2 cellular contexts compared by ENCODE assay signal in genomic region chr5:154276932-154277331, GRCh38.
A peak's percentile ranks its signal among the peaks of the same experiment; 100 is the strongest.
TF ChIP-seq lines count a peak whose summit lies in the region.

No MANE protein-coding gene starts in this region.

TF ChIP-seq in IMR-90, 13 proteins besides CTCF, POLR2A, EP300 and RAD21:
- TF ChIP-seq MXI1 (IDR thresholded peaks at IDR 0.05; ENCODE audit: borderline replicate concordance, low read depth, low read length) (peak; percentile 78; the same call in 1 of the 2 replicates), RFX5 (IDR thresholded peaks at IDR 0.05; ENCODE audit: low read depth, low read length) (no peak), SMC3 (IDR thresholded peaks at IDR 0.05; ENCODE audit: low read depth, low read length) (no peak), USF2 (IDR thresholded peaks at IDR 0.05; ENCODE audit: low read depth, low read length) (no peak), CEBPB (IDR thresholded peaks at IDR 0.05; ENCODE audit: low read depth, low read length) (peak; percentile 60), NFE2L2 (IDR thresholded peaks at IDR 0.05; ENCODE audit: low read depth, low read length) (peak; percentile 75; the same call in 1 of the 2 replicates), RCOR1 (IDR thresholded peaks at IDR 0.05; ENCODE audit: insufficient replicate concordance, low read length) (no peak), MAZ (IDR thresholded peaks at IDR 0.05; ENCODE audit: borderline replicate concordance, low read depth, low read length) (peak; percentile 47; the same call in 1 of the 2 replicates), MAFK (IDR thresholded peaks at IDR 0.05; ENCODE audit: low read depth, low read length) (peak; percentile 68), ELK1 (IDR thresholded peaks at IDR 0.05; ENCODE audit: borderline replicate concordance, low read depth, low read length) (no peak), CHD1 (IDR thresholded peaks at IDR 0.05; ENCODE audit: low read depth, low read length) (no peak), BHLHE40 (IDR thresholded peaks at IDR 0.05; ENCODE audit: low read depth, low read length) (0 out of 2 replicates have a peak, but pooled peaks have one; percentile 16), FOS (IDR thresholded peaks at IDR 0.05; ENCODE audit: low read depth, low read length) (peak; percentile 64)

TF ChIP-seq in K562, 482 proteins besides CTCF, POLR2A, EP300 and RAD21 (continues in another document):
- no peak for TF ChIP-seq FOXO4 (CRISPR knock-in tag; IDR thresholded peaks at IDR 0.05)
- no peak for TF ChIP-seq HDAC8 (tag; IDR thresholded peaks at IDR 0.05)
- TF ChIP-seq RHOXF2B (CRISPR knock-in tag; conservative IDR thresholded peaks at IDR 0.05): no peak
- no peak for TF ChIP-seq HOMEZ (CRISPR knock-in tag; IDR thresholded peaks at IDR 0.05)
- no peak for TF ChIP-seq ARID3A (IDR thresholded peaks at IDR 0.05; ENCODE audit: borderline replicate concordance, low read depth, low read length)
- TF ChIP-seq RFX5 (IDR thresholded peaks at IDR 0.05; ENCODE audit: low read depth, low read length): no peak
- TF ChIP-seq ZFP36 (IDR thresholded peaks at IDR 0.05; ENCODE audit: low read depth, low read length, partially characterized antibody): peak; percentile 55
- TF ChIP-seq TFAP4 (CRISPR knock-in tag; IDR thresholded peaks at IDR 0.05; ENCODE audit: borderline replicate concordance): peak; percentile 33; the same call in 1 of the 2 replicates
- TF ChIP-seq ATF7 (IDR thresholded peaks at IDR 0.05): peak; percentile 32; the same call in 1 of the 2 replicates
- peak; percentile 45; the same call in 1 of the 2 replicates for TF ChIP-seq MAFK (IDR thresholded peaks at IDR 0.05; ENCODE audit: low read length)
- TF ChIP-seq MAFF (IDR thresholded peaks at IDR 0.05; ENCODE audit: low read length): peak; percentile 64
- TF ChIP-seq ZKSCAN8 (CRISPR knock-in tag; IDR thresholded peaks at IDR 0.05): no peak
- TF ChIP-seq CBFB (CRISPR knock-in tag; IDR thresholded peaks at IDR 0.05): no peak
- TF ChIP-seq BRD9 (IDR thresholded peaks at IDR 0.05; ENCODE audit: low read depth, partially characterized antibody): peak; percentile 91
- TF ChIP-seq IRF9 (tag; IDR thresholded peaks at IDR 0.05): no peak
- no peak for TF ChIP-seq ZFP30 (CRISPR knock-in tag; IDR thresholded peaks at IDR 0.05; ENCODE audit: borderline replicate concordance)
- no peak for TF ChIP-seq ZNF124 (CRISPR knock-in tag; IDR thresholded peaks at IDR 0.05)
- TF ChIP-seq NFYB (IDR thresholded peaks at IDR 0.05; ENCODE audit: extremely low read depth, insufficient read length): no peak
- TF ChIP-seq MYBL2 (IDR thresholded peaks at IDR 0.05; ENCODE audit: low read depth): no peak
- TF ChIP-seq MYBL2 (CRISPR knock-in tag; IDR thresholded peaks at IDR 0.05; ENCODE audit: borderline replicate concordance): no peak
- TF ChIP-seq FOXA1 (IDR thresholded peaks at IDR 0.05; ENCODE audit: borderline replicate concordance): no peak
- TF ChIP-seq HDAC1 (IDR thresholded peaks at IDR 0.05): 0 out of 4 replicates have a peak, but pooled peaks of 1 of the 2 experiments have one; percentile 30
- no peak for TF ChIP-seq TRIM28 (IDR thresholded peaks at IDR 0.05)
- no peak for TF ChIP-seq ARID2 (IDR thresholded peaks at IDR 0.05)
- TF ChIP-seq SMARCB1 (IDR thresholded peaks at IDR 0.05; ENCODE audit: insufficient read length, low read depth): peak; percentile 44
- TF ChIP-seq CREBBP (IDR thresholded peaks at IDR 0.05; ENCODE audit: low read depth, low read length): no peak
- 0 out of 2 replicates have a peak, but pooled peaks have one; percentile 37 for TF ChIP-seq SMARCA4 (IDR thresholded peaks at IDR 0.05)
- TF ChIP-seq ZSCAN32 (CRISPR knock-in tag; IDR thresholded peaks at IDR 0.05): no peak
- TF ChIP-seq CCNT2 (IDR thresholded peaks at IDR 0.05; ENCODE audit: borderline replicate concordance, extremely low read depth, insufficient read length, low read depth, low read length): no peak
- TF ChIP-seq ZNF551 (CRISPR knock-in tag; IDR thresholded peaks at IDR 0.05): no peak
- no peak for TF ChIP-seq CUX1 (CRISPR knock-in tag; IDR thresholded peaks at IDR 0.05)
- TF ChIP-seq HMG20B (CRISPR knock-in tag; IDR thresholded peaks at IDR 0.05): no peak
- TF ChIP-seq ZEB2 (IDR thresholded peaks at IDR 0.05): no peak
- TF ChIP-seq NFIC (IDR thresholded peaks at IDR 0.05): peak; percentile 40; the same call in 1 of the 2 replicates
- no peak for TF ChIP-seq NR2C2 (CRISPR knock-in tag; IDR thresholded peaks at IDR 0.05)
- peak; percentile 56; the same call in 1 of the 2 replicates for TF ChIP-seq NR2C2 (tag; IDR thresholded peaks at IDR 0.05)
- no peak for TF ChIP-seq ZFX (CRISPR knock-in tag; IDR thresholded peaks at IDR 0.05)
- TF ChIP-seq BRF2 (IDR thresholded peaks at IDR 0.05; ENCODE audit: borderline replicate concordance, insufficient read depth, insufficient read length): no peak
- peak; percentile 60; the same call in 1 of the 2 replicates for TF ChIP-seq DMBX1 (CRISPR knock-in tag; IDR thresholded peaks at IDR 0.05; ENCODE audit: borderline replicate concordance)
- TF ChIP-seq GTF2F1 (IDR thresholded peaks at IDR 0.05; ENCODE audit: low read depth, low read length): no peak
- TF ChIP-seq NFE2 (IDR thresholded peaks at IDR 0.05; ENCODE audit: low read depth): peak; percentile 73
- no peak for TF ChIP-seq SAP30 (IDR thresholded peaks at IDR 0.05; ENCODE audit: borderline replicate concordance, insufficient read depth, low read depth, low read length, poor library complexity, severe bottlenecking)
- TF ChIP-seq EHMT2 (IDR thresholded peaks at IDR 0.05): peak; percentile 66; the same call in 1 of the 2 replicates
- peak; percentile 51 for TF ChIP-seq DACH1 (IDR thresholded peaks at IDR 0.05; ENCODE audit: partially characterized antibody)
- TF ChIP-seq CBFA2T3 (IDR thresholded peaks at IDR 0.05): peak; percentile 26; the same call in 1 of the 2 replicates
